14 cellular contexts compared by ENCODE assay signal in the genomic region with DNA sequence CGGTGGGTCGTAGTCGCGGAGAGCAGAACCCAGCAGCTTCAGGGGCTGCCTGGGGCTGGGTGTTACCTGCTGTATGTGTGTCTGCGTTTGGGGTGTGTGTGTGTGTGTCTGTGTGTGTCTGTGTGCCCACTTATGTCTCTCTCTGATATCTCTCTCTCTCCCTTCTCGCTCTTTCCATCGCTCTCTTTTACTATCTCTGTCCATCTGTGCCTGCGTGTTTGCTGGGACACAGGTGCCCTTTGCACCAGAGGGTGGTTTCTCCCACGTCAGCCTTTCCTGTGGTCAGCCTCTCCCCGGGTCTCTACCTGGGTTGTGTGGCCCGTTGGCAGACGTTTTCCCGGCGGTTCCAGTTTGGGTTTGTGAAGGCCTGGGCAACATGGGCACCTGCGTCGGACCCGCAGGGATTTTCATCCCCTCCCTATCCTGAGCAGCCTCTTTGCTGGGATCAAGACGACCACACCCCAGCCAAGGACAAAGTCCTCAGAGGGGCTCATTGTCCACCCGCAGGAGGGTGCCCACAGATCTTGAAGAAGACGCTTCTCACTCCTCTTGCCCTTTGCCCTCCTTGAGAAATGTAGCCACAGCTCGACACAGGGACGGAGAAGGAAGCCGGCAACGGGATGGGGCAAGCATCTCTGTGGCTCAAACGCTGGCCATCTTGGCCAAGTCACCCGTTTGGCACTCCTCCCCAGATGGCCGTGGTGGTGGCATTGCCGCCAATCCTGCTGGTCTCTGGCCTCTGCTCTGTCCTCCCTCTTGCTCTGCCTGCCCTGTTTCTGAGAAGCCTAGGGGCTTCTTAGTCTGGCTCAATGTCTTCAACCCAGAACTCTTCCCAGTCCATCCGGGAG. TPM values are rescaled to one million over a fixed set of nuclear protein-coding genes. Genes with fewer than 3 reads are reported as not detected.
DNase-seq lines count a peak whose midpoint lies in the region; ATAC-seq and TF ChIP-seq lines count a peak whose summit lies in the region.
"Had no signal": no experiment of that assay in that cellular context is flagged by ENCODE, and none has a peak within 500 bp of the region (broad histone marks: within the 10 kb centered on the region; RNA-seq: fewer than 3 reads in every experiment).

No MANE protein-coding gene starts in this region.

- H2AFZ ChIP-seq in mesenchymal stem cell (ENCODE audit: low read depth, low read length) = no peak overlapping the region

- no peak overlapping the region for H2BK5ac ChIP-seq in mesenchymal stem cell (ENCODE audit: low read depth, low read length, poor library complexity, severe bottlenecking)

- H3K4me3 ChIP-seq in HEK293 (ENCODE audit: low read depth, low read length) = no peak overlapping the region
- H3K4me3 ChIP-seq in mesenchymal stem cell (ENCODE audit: insufficient read depth in 1 of 2, low read depth in 1 of 2, low read length in 2 of 2) = peak overlapping the region in 1 of 2 experiments; percentile 72
- H3K4me3 ChIP-seq in subcutaneous abdominal adipose tissue (ENCODE audit: low read depth in 1 of 5, low read length in 5 of 5) = peak overlapping the region in 4 of 5 donors; percentile 53 to 72 (median 70)

- H3K36me3 ChIP-seq in HEK293 (ENCODE audit: control insufficient read depth in 2 of 2, insufficient read depth in 1 of 2, low read length in 2 of 2) (no peaks in the 10 kb centered on the region; a peak in 1 of 3 replicates), mesenchymal stem cell (ENCODE audit: control insufficient read depth in 1 of 2, insufficient read depth in 2 of 2, low read depth in 1 of 2, low read length in 2 of 2) (peaks cover 0 to 10% of the 10 kb centered on the region in 2 experiments), subcutaneous abdominal adipose tissue (ENCODE audit: control insufficient read depth in 5 of 5, insufficient read depth in 5 of 5, low read length in 5 of 5) (peaks cover 0 to 4% (median 0%) of the 10 kb centered on the region in 5 donors)

- no peak overlapping the region for H3K14ac ChIP-seq in mesenchymal stem cell (ENCODE audit: low read length in 2 of 2)

- no peak overlapping the region for H3K27ac ChIP-seq in HEK293 (ENCODE audit: extremely low read depth, low read depth, low read length)
- H3K27ac ChIP-seq in mesenchymal stem cell (ENCODE audit: low read length, poor library complexity, severe bottlenecking) = no peak overlapping the region
- no peak overlapping the region for H3K27ac ChIP-seq in subcutaneous abdominal adipose tissue (ENCODE audit: low read depth, low read length)

- CTCF ChIA-PET in HEK293 (lab: Yijun Ruan, JAX) = no interaction called here

- DNase-seq in cerebellum (ENCODE audit: low spot score) (peak; percentile 26), mesenchymal stem cell (no peak), activated gamma-delta T cell treated with Interleukin-2 at 50 U/mL for 16 hours (no peak), GM13977 (ENCODE audit: low spot score) (no peak)
- DNase-seq: activated CD4-positive, CD25-positive, alpha-beta regulatory T cell; foreskin fibroblast; Karpas-422; NCI-H226; NK-92 treated with Interleukin-12 subunit alpha and Interleukin-12 subunit beta, amount 100 ng/mL, for 24 hours; stimulated activated naive CD8-positive, alpha-beta T cell treated with anti-CD3 and anti-CD28 coated beads, Interleukin-15, amount 100 ng/mL, for 72 hours; T-helper 2 cell had no signal

- H3K27me3 ChIP-seq in mesenchymal stem cell (ENCODE audit: control insufficient read depth in 1 of 2, insufficient read depth in 1 of 2, low read length in 2 of 2) (no peaks in the 10 kb centered on the region), subcutaneous abdominal adipose tissue (ENCODE audit: control insufficient read depth in 5 of 5, insufficient read depth in 4 of 5, low read length in 5 of 5) (no peaks in the 10 kb centered on the region)

- no peak overlapping the region for H3K4me2 ChIP-seq in mesenchymal stem cell (ENCODE audit: low read length, poor library complexity, severe bottlenecking)

- POLR2A ChIA-PET in HEK293 (lab: Yijun Ruan, JAX) = no interaction called here

- no peak overlapping the region for H4K8ac ChIP-seq in mesenchymal stem cell (ENCODE audit: low read length)

- H2BK12ac ChIP-seq in mesenchymal stem cell (ENCODE audit: low read length in 2 of 2) = no peak overlapping the region

- no peak overlapping the region for H3K23ac ChIP-seq in mesenchymal stem cell (ENCODE audit: low read length in 2 of 2)

- no peak for ATAC-seq in HG03139 (IDR thresholded peaks at IDR 0.05; ENCODE audit: unreplicated experiment)
- ATAC-seq: stimulated activated naive CD8-positive, alpha-beta T cell treated with anti-CD3 and anti-CD28 coated beads, Interleukin-15, amount 100 ng/mL, for 72 hours had no signal

- no peak overlapping the region for H4K91ac ChIP-seq in mesenchymal stem cell (ENCODE audit: low read length)

- H3K18ac ChIP-seq in mesenchymal stem cell (ENCODE audit: low read depth in 1 of 2, low read length in 2 of 2) = no peak overlapping the region

- no peak overlapping the region for H2BK15ac ChIP-seq in mesenchymal stem cell (ENCODE audit: low read depth, poor library complexity, severe bottlenecking)

- no peak overlapping the region for H2BK120ac ChIP-seq in mesenchymal stem cell (ENCODE audit: low read depth, low read length)

- H3K79me1 ChIP-seq in mesenchymal stem cell (replicated peaks; ENCODE audit: low read length, poor library complexity, severe bottlenecking) = no peaks in the 10 kb centered on the region

- WGBS in mesenchymal stem cell = 93% methylated on average over 28 of the region's 29 CpGs

- in situ Hi-C loops in GM13977 (cut with MboI; ENCODE audit: low pct_unique_long_range_greater_than_20kb, low sequenced_read_pairs, unreplicated experiment) = no loop called here

- H3K9ac ChIP-seq in mesenchymal stem cell (ENCODE audit: low read length) (peak overlapping the region; percentile 77), subcutaneous abdominal adipose tissue (ENCODE audit: low read length in 5 of 5) (peak overlapping the region in 1 of 5 donors; percentile 80)

- H3K4me1 ChIP-seq in HEK293 (ENCODE audit: control insufficient read depth, insufficient read depth, low read length) (peaks cover 3% of the 10 kb centered on the region), mesenchymal stem cell (ENCODE audit: control insufficient read depth, insufficient read depth, low read depth, low read length) (no peaks in the 10 kb centered on the region), subcutaneous abdominal adipose tissue (ENCODE audit: control insufficient read depth in 5 of 5, insufficient read depth in 5 of 5, low read length in 5 of 5) (peaks cover 0 to 18% (median 11%) of the 10 kb centered on the region in 5 donors)

- TF ChIP-seq CTCF in HEK293 (tag by site-specific recombination; IDR thresholded peaks at IDR 0.05) (no peak), GM13977 (IDR thresholded peaks at IDR 0.05; ENCODE audit: extremely low read depth, insufficient read depth, missing control alignments) (no peak)

- no peak overlapping the region for H3K4ac ChIP-seq in mesenchymal stem cell (ENCODE audit: low read depth in 1 of 2, low read length in 2 of 2)

- H2AK5ac ChIP-seq in mesenchymal stem cell (ENCODE audit: low read length, severe bottlenecking) = no peak overlapping the region

- H3K9me3 ChIP-seq in HEK293 (ENCODE audit: control insufficient read depth, insufficient read depth, low read depth, low read length) (peaks cover 3% of the 10 kb centered on the region; the same call in 1 of the 2 replicates), mesenchymal stem cell (ENCODE audit: control insufficient read depth, low read length) (no peaks in the 10 kb centered on the region), subcutaneous abdominal adipose tissue (ENCODE audit: control insufficient read depth in 5 of 5, low read length in 5 of 5) (peaks cover 0 to 6% (median 2%) of the 10 kb centered on the region in 5 donors)

TF ChIP-seq in HEK293, 187 proteins besides CTCF, POLR2A, EP300 and RAD21 (continues in another document):
- TF ChIP-seq ZNF18 (tag by site-specific recombination; IDR thresholded peaks at IDR 0.05) (no peak), ZNF596 (tag by site-specific recombination; IDR thresholded peaks at IDR 0.05) (peak; percentile 55; the same call in 1 of the 2 replicates)

RNA-seq across cellular contexts. Expression of gene ZNF146, which starts 43.3 kb away (rescaled TPM):
- total RNA-seq in cerebellum = 83.1 TPM
- 40.7 TPM for polyA plus RNA-seq in mesenchymal stem cell (2013, experiment 1 of 2)
- polyA plus RNA-seq in mesenchymal stem cell (2013, experiment 2 of 2) = 42.9 TPM

RNA-seq across cellular contexts. Expression of gene ZNF565, which starts 43.8 kb away (rescaled TPM):
- total RNA-seq in cerebellum = 14.6 TPM
- polyA plus RNA-seq in mesenchymal stem cell (2013, experiment 1 of 2) = 1.9 TPM
- 1.6 TPM for polyA plus RNA-seq in mesenchymal stem cell (2013, experiment 2 of 2)
